In the genomic region with DNA sequence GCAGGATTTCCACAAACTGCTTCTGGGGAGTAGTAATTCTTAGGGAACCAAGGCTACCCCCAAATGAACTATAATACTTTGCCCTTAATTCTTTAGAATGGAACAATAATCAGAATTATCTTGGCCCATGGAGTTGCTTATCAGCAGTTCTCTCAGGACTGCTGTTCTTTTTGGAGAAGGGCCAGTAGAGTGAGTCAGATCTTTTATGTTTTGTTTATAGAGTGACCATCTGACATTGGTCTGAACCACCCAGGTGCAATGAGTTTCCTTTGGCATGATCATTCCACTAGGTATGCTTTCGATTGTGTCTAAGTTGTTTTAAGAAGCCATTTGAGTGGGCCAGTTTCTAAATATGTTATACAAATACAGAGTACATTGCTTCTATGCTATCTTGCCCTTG, we compare ENCODE assay signal across 15 cellular contexts. TPM values are rescaled to one million over a fixed set of nuclear protein-coding genes. Genes with fewer than 3 reads are reported as not detected.
A peak's percentile ranks its signal among the peaks of the same experiment; 100 is the strongest.
DNase-seq lines count a peak whose midpoint lies in the region; ATAC-seq, FAIRE-seq and TF ChIP-seq lines count a peak whose summit lies in the region.
"Had no signal": no experiment of that assay in that cellular context is flagged by ENCODE, and none has a peak within 500 bp of the region (broad histone marks: within the 10 kb centered on the region; RNA-seq: fewer than 3 reads in every experiment).

No MANE protein-coding gene starts in this region.

- peaks cover 0 to 8% of the 10 kb centered on the region in 2 donors for H3K4me1 ChIP-seq in right atrium auricular region
- no peaks in the 10 kb centered on the region for H3K4me1 ChIP-seq in astrocyte (ENCODE audit: insufficient read depth, low read length)
- H3K4me1 ChIP-seq in upper lobe of right lung: no peaks in the 10 kb centered on the region
- H3K4me1 ChIP-seq: lower lobe of right lung had no signal

- TF ChIP-seq CTCF in right atrium auricular region (IDR thresholded peaks at IDR 0.05): no peak
- no peak for TF ChIP-seq CTCF in astrocyte (IDR thresholded peaks at IDR 0.05; ENCODE audit: insufficient read depth, low read depth, low read length)
- no peak for TF ChIP-seq CTCF in upper lobe of right lung (IDR thresholded peaks at IDR 0.05)

- no peak overlapping the region for H3K4me3 ChIP-seq in right atrium auricular region
- H3K4me3 ChIP-seq in astrocyte (ENCODE audit: insufficient read depth, low read depth, low read length): no peak overlapping the region
- no peak overlapping the region for H3K4me3 ChIP-seq in upper lobe of right lung
- H3K4me3 ChIP-seq: lower lobe of right lung, skin epidermis had no signal

- H3K36me3 ChIP-seq in right atrium auricular region (no peaks in the 10 kb centered on the region), astrocyte (ENCODE audit: insufficient read depth, low read length) (no peaks in the 10 kb centered on the region), upper lobe of right lung (no peaks in the 10 kb centered on the region)
- H3K36me3 ChIP-seq: lower lobe of right lung had no signal

- peaks cover 12% of the 10 kb centered on the region for H3K4me1 Mint-ChIP-seq in astrocyte (ENCODE audit: low read depth, unreplicated experiment)
- H3K4me1 Mint-ChIP-seq: IgD-negative memory B cell had no signal

- no peak overlapping the region for H3K27ac Mint-ChIP-seq in astrocyte (ENCODE audit: unreplicated experiment)
- H3K27ac Mint-ChIP-seq: IgD-negative memory B cell had no signal

- DNase-seq in Right ventricle myocardium superior: no peak
- no peak for DNase-seq in right atrium auricular region (ENCODE audit: low spot score)
- peak; percentile 83 for DNase-seq in astrocyte (ENCODE audit: low read depth)
- DNase-seq in hepatic stellate cell (ENCODE audit: low spot score): peak; percentile 11
- no peak for DNase-seq in upper lobe of right lung
- DNase-seq in cortex of kidney (lab: John Stamatoyannopoulos, UW): no peak
- DNase-seq: effector CD8-positive, alpha-beta T cell; lower lobe of right lung; NCI-H2227 treated with DMSO at 0.1 percent for 48 hours; T-helper 1 cell had no signal

- H3K27me3 ChIP-seq in right atrium auricular region (no peaks in the 10 kb centered on the region), astrocyte (ENCODE audit: insufficient read depth, low read length) (no peaks in the 10 kb centered on the region), upper lobe of right lung (no peaks in the 10 kb centered on the region)

- H3K9ac ChIP-seq in astrocyte (ENCODE audit: low read length): no peak overlapping the region

- no peak overlapping the region for H3K4me3 Mint-ChIP-seq in astrocyte (ENCODE audit: unreplicated experiment)
- H3K4me3 Mint-ChIP-seq: IgD-negative memory B cell had no signal

- no peaks in the 10 kb centered on the region for H3K36me3 Mint-ChIP-seq in astrocyte (ENCODE audit: low read depth, unreplicated experiment)
- H3K36me3 Mint-ChIP-seq: IgD-negative memory B cell had no signal

- peaks cover 22% of the 10 kb centered on the region for H3K79me2 ChIP-seq in astrocyte (ENCODE audit: insufficient read depth, low read length)

- H3K27me3 Mint-ChIP-seq in astrocyte (ENCODE audit: low read depth, unreplicated experiment): no peaks in the 10 kb centered on the region
- H3K27me3 Mint-ChIP-seq: IgD-negative memory B cell had no signal

- intact Hi-C loops in Right ventricle myocardium superior (cut with DNase I): no loop called here
- intact Hi-C loops in upper lobe of right lung (cut with DNase I): no loop called here

- H4K20me1 ChIP-seq in astrocyte (ENCODE audit: insufficient read depth, low read length): peaks cover 4% of the 10 kb centered on the region

- ATAC-seq in Right ventricle myocardium superior (ENCODE audit: poor library complexity) (peak; percentile 55), upper lobe of right lung (peak; percentile 29), HG03378 (IDR thresholded peaks at IDR 0.05; ENCODE audit: unreplicated experiment) (no peak), GM19035 (IDR thresholded peaks at IDR 0.05; ENCODE audit: unreplicated experiment) (no peak)

- no peak for FAIRE-seq in astrocyte (lab: Jason Lieb, UNC)
- FAIRE-seq: A204.1 had no signal

- no peaks in the 10 kb centered on the region for H3K9me3 Mint-ChIP-seq in astrocyte (ENCODE audit: unreplicated experiment)

- H3K27ac ChIP-seq in right atrium auricular region (no peak overlapping the region), astrocyte (ENCODE audit: low read depth, low read length) (no peak overlapping the region), upper lobe of right lung (no peak overlapping the region)
- H3K27ac ChIP-seq: lower lobe of right lung, skin epidermis had no signal

- H3K4me2 ChIP-seq in astrocyte (ENCODE audit: low read length): peak overlapping the region; percentile 54

- no peaks in the 10 kb centered on the region for H3K9me3 ChIP-seq in right atrium auricular region
- H3K9me3 ChIP-seq in astrocyte (ENCODE audit: insufficient read depth, low read depth, low read length): no peaks in the 10 kb centered on the region
- no peaks in the 10 kb centered on the region for H3K9me3 ChIP-seq in upper lobe of right lung
- H3K9me3 ChIP-seq: lower lobe of right lung had no signal

- no peak overlapping the region for H2AFZ ChIP-seq in astrocyte (ENCODE audit: low read depth, low read length)

RNA-seq across cellular contexts. Expression of a gene that starts 31.8 kb away (rescaled TPM):
- total RNA-seq in Right ventricle myocardium superior (14.5 TPM), right atrium auricular region (10 to 100 TPM; 15.0 to 17.4 TPM), astrocyte (33.0 and 33.7 TPM in 2 replicates), upper lobe of right lung (16.3 TPM)

Comparison
In these comparisons a context has a peak if more than half of its experiments do, and no peak if none do; other contexts are left out.
1. ATAC-seq: peak in Right ventricle myocardium superior (single experiment) and upper lobe of right lung (single experiment); none in HG03378 (single experiment) and GM19035 (single experiment).
2. DNase-seq: peak in astrocyte (single experiment) and hepatic stellate cell (single experiment); none in Right ventricle myocardium superior (single experiment), right atrium auricular region (single experiment), upper lobe of right lung (single experiment) and cortex of kidney (single experiment).